Comparison of ENCODE assay signal across 1 cellular context in the genomic region with DNA sequence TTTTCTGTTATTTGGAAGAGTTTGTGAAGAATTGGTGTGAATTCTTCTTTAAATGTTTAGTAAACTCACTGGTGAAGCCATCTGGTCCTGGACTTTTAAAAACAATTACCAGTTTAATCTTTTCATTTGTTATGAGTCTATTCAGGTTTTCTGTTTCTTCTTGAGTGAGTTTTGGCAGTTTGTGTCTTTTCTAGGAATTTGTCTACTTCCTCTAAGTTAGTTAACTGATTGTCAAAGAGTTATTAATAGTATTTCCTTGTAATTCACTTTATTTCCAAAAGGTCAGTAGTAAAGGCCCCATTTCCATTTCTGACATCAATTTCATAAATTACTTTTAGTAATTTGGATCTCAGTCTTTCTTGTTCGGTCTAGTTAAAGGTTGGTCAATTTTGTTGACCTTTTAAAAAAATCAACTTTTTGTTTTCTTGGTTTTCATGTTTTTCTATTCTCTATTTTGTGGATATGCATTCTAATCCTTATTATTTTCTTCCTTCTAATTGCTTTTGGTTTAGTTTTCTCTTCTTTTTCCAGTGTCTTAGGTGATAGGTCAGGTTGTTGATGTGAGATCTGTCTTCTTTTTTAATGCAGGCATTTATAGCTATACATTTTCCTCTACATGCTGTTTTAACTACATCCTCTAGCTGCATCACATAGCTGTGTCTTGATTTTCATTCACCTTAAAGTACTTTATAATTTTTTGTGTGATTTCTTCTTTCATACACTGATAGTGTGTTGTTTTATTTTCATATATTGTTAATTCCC.
A peak's percentile ranks its signal among the peaks of the same experiment; 100 is the strongest.
TF ChIP-seq lines count a peak whose summit lies in the region.

No MANE protein-coding gene starts in this region.

TF ChIP-seq in K562, 482 proteins besides CTCF, POLR2A, EP300 and RAD21:
- TF ChIP-seq, protein P1, sequence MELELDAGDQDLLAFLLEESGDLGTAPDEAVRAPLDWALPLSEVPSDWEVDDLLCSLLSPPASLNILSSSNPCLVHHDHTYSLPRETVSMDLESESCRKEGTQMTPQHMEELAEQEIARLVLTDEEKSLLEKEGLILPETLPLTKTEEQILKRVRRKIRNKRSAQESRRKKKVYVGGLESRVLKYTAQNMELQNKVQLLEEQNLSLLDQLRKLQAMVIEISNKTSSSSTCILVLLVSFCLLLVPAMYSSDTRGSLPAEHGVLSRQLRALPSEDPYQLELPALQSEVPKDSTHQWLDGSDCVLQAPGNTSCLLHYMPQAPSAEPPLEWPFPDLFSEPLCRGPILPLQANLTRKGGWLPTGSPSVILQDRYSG (tag; conservative IDR thresholded peaks at IDR 0.05; ENCODE audit: low read depth): no peak
- 0 out of 2 replicates have a peak, but pooled peaks have one; percentile 15 for TF ChIP-seq ZBTB40 (IDR thresholded peaks at IDR 0.05)
- no peak for TF ChIP-seq ZBTB40 (CRISPR knock-in tag; IDR thresholded peaks at IDR 0.05)
- no peak for TF ChIP-seq BCOR (IDR thresholded peaks at IDR 0.05)
- TF ChIP-seq POLR2H (tag; IDR thresholded peaks at IDR 0.05; ENCODE audit: low read depth): peak; percentile 38; the same call in 1 of the 2 replicates
- no peak for TF ChIP-seq CBX3 (IDR thresholded peaks at IDR 0.05; ENCODE audit: borderline replicate concordance in 1 of 2, low read length in 2 of 2)
- peak; percentile 50 for TF ChIP-seq MEIS2 (IDR thresholded peaks at IDR 0.05; ENCODE audit: partially characterized antibody)
- TF ChIP-seq ZNF512 (tag; IDR thresholded peaks at IDR 0.05): peak; percentile 69
- no peak for TF ChIP-seq SUPT5H (IDR thresholded peaks at IDR 0.05)
- peak; percentile 33; the same call in 1 of the 2 replicates for TF ChIP-seq ZNF316 (IDR thresholded peaks at IDR 0.05)
- TF ChIP-seq NR3C1 (CRISPR knock-in tag; IDR thresholded peaks at IDR 0.05): no peak
- TF ChIP-seq SOX6 (IDR thresholded peaks at IDR 0.05): peak; percentile 46; the same call in 1 of the 2 replicates
- TF ChIP-seq, protein P2, sequence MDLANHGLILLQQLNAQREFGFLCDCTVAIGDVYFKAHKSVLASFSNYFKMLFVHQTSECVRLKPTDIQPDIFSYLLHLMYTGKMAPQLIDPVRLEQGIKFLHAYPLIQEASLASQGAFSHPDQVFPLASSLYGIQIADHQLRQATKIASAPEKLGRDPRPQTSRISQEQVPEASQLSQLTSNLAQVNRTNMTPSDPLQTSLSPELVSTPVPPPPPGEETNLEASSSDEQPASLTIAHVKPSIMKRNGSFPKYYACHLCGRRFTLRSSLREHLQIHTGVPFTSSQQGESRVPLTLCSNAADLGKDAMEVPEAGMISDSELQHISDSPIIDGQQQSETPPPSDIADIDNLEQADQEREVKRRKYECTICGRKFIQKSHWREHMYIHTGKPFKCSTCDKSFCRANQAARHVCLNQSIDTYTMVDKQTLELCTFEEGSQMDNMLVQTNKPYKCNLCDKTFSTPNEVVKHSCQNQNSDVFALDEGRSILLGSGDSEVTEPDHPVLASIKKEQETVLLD (IDR thresholded peaks at IDR 0.05): no peak
- TF ChIP-seq NFRKB (IDR thresholded peaks at IDR 0.05; ENCODE audit: low read depth): peak; percentile 44; the same call in 1 of the 2 replicates
- peak; percentile 11; the same call in 1 of the 2 replicates for TF ChIP-seq SMARCA5 (IDR thresholded peaks at IDR 0.05)
- TF ChIP-seq DDX20 (tag; IDR thresholded peaks at IDR 0.05; ENCODE audit: low read depth): no peak
- TF ChIP-seq MECOM (CRISPR knock-in tag; IDR thresholded peaks at IDR 0.05): 0 out of 2 replicates have a peak, but pooled peaks have one; percentile 12
- TF ChIP-seq HDGF (IDR thresholded peaks at IDR 0.05): peak; percentile 24; the same call in 1 of the 2 replicates
TF ChIP-seq in K562: peak in this region for 10.
